In genomic region chr4:17576932-17577659, GRCh38 we compare ENCODE assay signal across 1 cellular context.
TF ChIP-seq lines count a peak whose summit lies in the region.

TSS of gene LAP3 (plus strand) at chr4:17577198. CDS start at chr4:17577466, 268 bp downstream.

TF ChIP-seq in HepG2, 621 proteins besides CTCF, POLR2A, EP300 and RAD21 (continued from another document and continues in another):
- TF ChIP-seq ZNF142 (CRISPR knock-in tag; IDR thresholded peaks at IDR 0.05) (no peak; the same call in 1 of the 2 replicates), EEA1 (CRISPR knock-in tag; IDR thresholded peaks at IDR 0.05; ENCODE audit: borderline replicate concordance) (no peak; the same call in 1 of the 2 replicates), ZNF512 (CRISPR knock-in tag; IDR thresholded peaks at IDR 0.05) (no peak), HMG20B (CRISPR knock-in tag; conservative IDR thresholded peaks at IDR 0.05) (no peak), ISX (CRISPR knock-in tag; conservative IDR thresholded peaks at IDR 0.05) (no peak), RFXAP (CRISPR knock-in tag; IDR thresholded peaks at IDR 0.05; ENCODE audit: borderline replicate concordance) (peak; percentile 41; the same call in 1 of the 2 replicates), IRX3 (CRISPR knock-in tag; IDR thresholded peaks at IDR 0.05; ENCODE audit: borderline replicate concordance, low read depth) (peak; percentile 82; the same call in 1 of the 2 replicates), MYPOP (CRISPR knock-in tag; IDR thresholded peaks at IDR 0.05) (peak; percentile 92), PCBP2 (optimal IDR thresholded peaks at IDR 0.05; ENCODE audit: low read depth, low read length, poor library complexity, severe bottlenecking) (no peak), MIER3 (CRISPR knock-in tag; IDR thresholded peaks at IDR 0.05; ENCODE audit: borderline replicate concordance) (peak; percentile 50; the same call in 1 of the 2 replicates), ZKSCAN8 (CRISPR knock-in tag; IDR thresholded peaks at IDR 0.05; ENCODE audit: borderline replicate concordance) (no peak), ATF5 (CRISPR knock-in tag; IDR thresholded peaks at IDR 0.05; ENCODE audit: low read depth) (no peak; the same call in 1 of the 2 replicates), CREB3 (CRISPR knock-in tag; IDR thresholded peaks at IDR 0.05) (0 out of 2 replicates have a peak, but pooled peaks have one; percentile 58), NFYC (CRISPR knock-in tag; IDR thresholded peaks at IDR 0.05) (peak; percentile 67), CSRNP1 (CRISPR knock-in tag; IDR thresholded peaks at IDR 0.05) (peak; percentile 77; the same call in 1 of the 2 replicates), ONECUT2 (CRISPR knock-in tag; IDR thresholded peaks at IDR 0.05) (0 out of 2 replicates have a peak, but pooled peaks have one; percentile 10), HNRNPK (IDR thresholded peaks at IDR 0.05; ENCODE audit: low read depth, low read length, poor library complexity, severe bottlenecking) (peak; percentile 28), ZNF367 (CRISPR knock-in tag; IDR thresholded peaks at IDR 0.05; ENCODE audit: borderline replicate concordance) (peak; percentile 43; the same call in 1 of the 2 replicates), ZNF660 (CRISPR knock-in tag; IDR thresholded peaks at IDR 0.05; ENCODE audit: borderline replicate concordance, low read depth) (no peak), ZNF335 (CRISPR knock-in tag; IDR thresholded peaks at IDR 0.05) (no peak), MED1 (CRISPR knock-in tag; IDR thresholded peaks at IDR 0.05) (peak; percentile 78), ZSCAN22 (CRISPR knock-in tag; IDR thresholded peaks at IDR 0.05) (no peak), ZSCAN9 (CRISPR knock-in tag; IDR thresholded peaks at IDR 0.05; ENCODE audit: borderline replicate concordance) (peak; percentile 83; the same call in 1 of the 2 replicates), DZIP1 (CRISPR knock-in tag; IDR thresholded peaks at IDR 0.05) (0 out of 2 replicates have a peak, but pooled peaks have one; percentile 32), TRIM24 (CRISPR knock-in tag; IDR thresholded peaks at IDR 0.05) (0 out of 2 replicates have a peak, but pooled peaks have one; percentile 12), ATRX (CRISPR knock-in tag; IDR thresholded peaks at IDR 0.05; ENCODE audit: borderline replicate concordance) (no peak), ADNP (CRISPR knock-in tag; IDR thresholded peaks at IDR 0.05) (no peak), ARNTL (CRISPR knock-in tag; IDR thresholded peaks at IDR 0.05) (peak; percentile 93), STAG1 (CRISPR knock-in tag; IDR thresholded peaks at IDR 0.05) (peak; percentile 19; the same call in 1 of the 2 replicates), EZH2 (conservative IDR thresholded peaks at IDR 0.05; ENCODE audit: low read depth, low read length) (no peak), TP53 (CRISPR knock-in tag; conservative IDR thresholded peaks at IDR 0.05) (no peak), ZNF143 (CRISPR knock-in tag; IDR thresholded peaks at IDR 0.05) (no peak), ARID3A (IDR thresholded peaks at IDR 0.05; ENCODE audit: low read depth, low read length) (no peak), LRRFIP1 (CRISPR knock-in tag; conservative IDR thresholded peaks at IDR 0.05) (no peak), HDAC6 (IDR thresholded peaks at IDR 0.05; ENCODE audit: low read depth, low read length) (no peak), NFYB (CRISPR knock-in tag; IDR thresholded peaks at IDR 0.05) (peak; percentile 65), REXO4 (CRISPR knock-in tag; IDR thresholded peaks at IDR 0.05; ENCODE audit: borderline replicate concordance) (peak; percentile 90; the same call in 1 of the 2 replicates)
